Comparison of ENCODE assay signal across 12 cellular contexts in the genomic region with DNA sequence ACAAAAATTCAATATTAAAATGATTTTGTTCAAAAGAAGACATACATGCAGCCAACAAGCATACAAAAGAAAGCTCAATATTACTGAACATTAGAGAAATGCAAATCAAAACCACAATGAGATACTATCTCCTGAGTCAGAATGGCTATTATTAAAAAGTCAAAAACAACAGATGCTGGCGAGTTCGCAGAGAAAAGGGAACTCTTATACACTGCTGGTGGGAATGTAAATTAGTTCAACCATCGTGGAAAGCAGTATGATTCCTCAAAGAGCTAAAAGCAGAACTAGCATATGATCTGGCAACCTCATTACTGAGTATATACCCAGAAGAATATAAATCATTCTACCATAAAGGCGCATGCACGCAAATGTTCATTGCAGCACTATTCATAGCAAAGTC.
DNase-seq lines count a peak whose midpoint lies in the region; ATAC-seq, FAIRE-seq and TF ChIP-seq lines count a peak whose summit lies in the region.
"Had no signal": no experiment of that assay in that cellular context is flagged by ENCODE, and none has a peak within 500 bp of the region (broad histone marks: within the 10 kb centered on the region; RNA-seq: fewer than 3 reads in every experiment).

No MANE protein-coding gene starts in this region.

- RAD21 ChIA-PET in GM12878 (lab: Charles Lee; ENCODE audit: unreplicated experiment) = no interaction called here

- H3K4me1 ChIP-seq in GM12878 (ENCODE audit: control insufficient read depth, insufficient read depth, low read length) = no peaks in the 10 kb centered on the region

- H3K36me3 ChIP-seq in GM12878 (ENCODE audit: control insufficient read depth in 2 of 2, insufficient read depth in 2 of 2, low read length in 1 of 2) = no peaks in the 10 kb centered on the region
- H3K36me3 ChIP-seq: thoracic aorta had no signal

- no peak overlapping the region for H3K27ac ChIP-seq in GM12878 (ENCODE audit: control insufficient read depth, insufficient read depth)
- H3K27ac ChIP-seq: thoracic aorta had no signal

- CTCF ChIA-PET in GM12878 (lab: Yijun Ruan, JAX) = interaction anchor here (0.6 to 3.5 kb wide), 2 partner anchors 13 to 16 kb away, joined by 3 to 14 read pairs; no protein-coding TSS in a partner anchor

- no peak for FAIRE-seq in GM12878 (lab: Jason Lieb, UNC)
- FAIRE-seq: endothelial cell of umbilical vein had no signal

- H3K4me3 ChIP-seq in GM12878 = no peak overlapping the region
- H3K4me3 ChIP-seq: thoracic aorta had no signal

- no peaks in the 10 kb centered on the region for H3K9me3 ChIP-seq in GM12878 (replicated peaks; ENCODE audit: control insufficient read depth, insufficient read depth, low read length)
- H3K9me3 ChIP-seq: thoracic aorta had no signal

- no peak for TF ChIP-seq EP300 in GM12878 (IDR thresholded peaks at IDR 0.05; ENCODE audit: borderline replicate concordance in 1 of 2, control insufficient read depth in 1 of 2, low read depth in 2 of 2, low read length in 2 of 2)

- no peak for TF ChIP-seq CTCF in GM12878 (IDR thresholded peaks at IDR 0.05 in 2 of 3, conservative IDR thresholded peaks at IDR 0.05 in 1 of 3; ENCODE audit: control insufficient read depth in 2 of 3, extremely low read depth in 1 of 3, insufficient read depth in 1 of 3, low read depth in 3 of 3, low read length in 3 of 3)

- no peaks in the 10 kb centered on the region for H3K79me2 ChIP-seq in GM12878 (ENCODE audit: control insufficient read depth, insufficient read depth, low read length)

- POLR2A ChIA-PET in GM12878 (lab: Charles Lee) = no interaction called here

- no peaks in the 10 kb centered on the region for H4K20me1 ChIP-seq in GM12878 (ENCODE audit: control insufficient read depth, insufficient read depth)

- peak; percentile 61 for ATAC-seq in GM18868 (IDR thresholded peaks at IDR 0.05; ENCODE audit: unreplicated experiment)
- ATAC-seq in GM21786 (IDR thresholded peaks at IDR 0.05; ENCODE audit: unreplicated experiment) = peak; percentile 54
- peak; percentile 73 for ATAC-seq in HG03354 (IDR thresholded peaks at IDR 0.05; ENCODE audit: poor library complexity, severe bottlenecking, unreplicated experiment)
- ATAC-seq in GM12878 = peak; percentile 47

- H3K4me2 ChIP-seq in GM12878 (ENCODE audit: control insufficient read depth, insufficient read depth) = no peak overlapping the region

- H3K9ac ChIP-seq in GM12878 (ENCODE audit: control insufficient read depth, insufficient read depth, low read length) = no peak overlapping the region

- intact Hi-C loops in GM12878 (cut with micrococcal nuclease; ENCODE audit: unreplicated experiment) = no loop called here

- no peaks in the 10 kb centered on the region for H3K27me3 ChIP-seq in GM12878 (replicated peaks in 1 of 2; ENCODE audit: control insufficient read depth in 2 of 2, insufficient read depth in 2 of 2, low read length in 1 of 2)

- TF ChIP-seq POLR2A in GM12878 (IDR thresholded peaks at IDR 0.05; ENCODE audit: low read depth, low read length) (no peak), erythroblast (IDR thresholded peaks at IDR 0.05; ENCODE audit: low read length) (no peak)

- no TSS peak for BruUV-seq in GM12878 (replicated peaks; lab: Mats Ljungman, UMichigan)

- peak; percentile 19 for DNase-seq in GM12878 (ENCODE audit: low read depth, low spot score)
- DNase-seq in T-helper 9 cell = no peak
- no peak for DNase-seq in midbrain (lab: John Stamatoyannopoulos, UW)
- no peak for DNase-seq in erythroblast (lab: John Stamatoyannopoulos, UW)
- no peak for DNase-seq in NCI-H1105 (lab: John Stamatoyannopoulos, UW)
- DNase-seq: H7, NCI-H1694 treated with DMSO at 0.1 percent for 48 hours had no signal

- H2AFZ ChIP-seq in GM12878 (ENCODE audit: control insufficient read depth, low read depth, low read length) = no peak overlapping the region

- no peak for TF ChIP-seq RAD21 in GM12878 (IDR thresholded peaks at IDR 0.05; ENCODE audit: insufficient read depth, low read depth, low read length)

- in situ Hi-C loops in GM12878 (cut with MboI) = no loop called here

- SMC1A ChIA-PET in GM12878 (lab: Charles Lee; ENCODE audit: uncharacterized antibody, unreplicated experiment) = interaction anchor here (0.8 kb wide), 1 partner anchor 50 kb away, joined by 3 read pairs; no protein-coding TSS in a partner anchor

- WGBS in GM12878 (ENCODE audit: insufficient coverage, insufficient replicate concordance, low lambda C conversion rate, missing lambda C conversion rate) = 32% methylated on average over 5 of the region's 5 CpGs

TF ChIP-seq in GM12878, 131 proteins besides CTCF, POLR2A, EP300 and RAD21 (continues in another document):
- no peak for TF ChIP-seq BCL11A (IDR thresholded peaks at IDR 0.05; ENCODE audit: low read depth, low read length)
- TF ChIP-seq, protein P1, sequence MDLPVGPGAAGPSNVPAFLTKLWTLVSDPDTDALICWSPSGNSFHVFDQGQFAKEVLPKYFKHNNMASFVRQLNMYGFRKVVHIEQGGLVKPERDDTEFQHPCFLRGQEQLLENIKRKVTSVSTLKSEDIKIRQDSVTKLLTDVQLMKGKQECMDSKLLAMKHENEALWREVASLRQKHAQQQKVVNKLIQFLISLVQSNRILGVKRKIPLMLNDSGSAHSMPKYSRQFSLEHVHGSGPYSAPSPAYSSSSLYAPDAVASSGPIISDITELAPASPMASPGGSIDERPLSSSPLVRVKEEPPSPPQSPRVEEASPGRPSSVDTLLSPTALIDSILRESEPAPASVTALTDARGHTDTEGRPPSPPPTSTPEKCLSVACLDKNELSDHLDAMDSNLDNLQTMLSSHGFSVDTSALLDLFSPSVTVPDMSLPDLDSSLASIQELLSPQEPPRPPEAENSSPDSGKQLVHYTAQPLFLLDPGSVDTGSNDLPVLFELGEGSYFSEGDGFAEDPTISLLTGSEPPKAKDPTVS (IDR thresholded peaks at IDR 0.05; ENCODE audit: low read depth, low read length) = no peak
- TF ChIP-seq ATF7 (IDR thresholded peaks at IDR 0.05; ENCODE audit: low read depth) = no peak
- TF ChIP-seq SPI1 (IDR thresholded peaks at IDR 0.05; ENCODE audit: borderline replicate concordance, insufficient read depth, low read depth, low read length) = peak; percentile 21; the same call in 1 of the 2 replicates
- TF ChIP-seq SIN3A (IDR thresholded peaks at IDR 0.05; ENCODE audit: low read depth, low read length) = no peak
- TF ChIP-seq CEBPB (IDR thresholded peaks at IDR 0.05; ENCODE audit: borderline replicate concordance in 1 of 2, low read depth in 2 of 2, low read length in 2 of 2) = no peak
- TF ChIP-seq IKZF2 (IDR thresholded peaks at IDR 0.05) = no peak
- TF ChIP-seq GABPA (IDR thresholded peaks at IDR 0.05; ENCODE audit: low read depth) = no peak
- TF ChIP-seq POU2F2 (IDR thresholded peaks at IDR 0.05; ENCODE audit: borderline replicate concordance, low read depth, low read length) = peak; percentile 51; the same call in 1 of the 3 replicates
- no peak for TF ChIP-seq LARP7 (IDR thresholded peaks at IDR 0.05)
- TF ChIP-seq NR2C2 (IDR thresholded peaks at IDR 0.05; ENCODE audit: borderline replicate concordance, control insufficient read depth, insufficient read length, low read depth) = no peak
- TF ChIP-seq, protein P2, sequence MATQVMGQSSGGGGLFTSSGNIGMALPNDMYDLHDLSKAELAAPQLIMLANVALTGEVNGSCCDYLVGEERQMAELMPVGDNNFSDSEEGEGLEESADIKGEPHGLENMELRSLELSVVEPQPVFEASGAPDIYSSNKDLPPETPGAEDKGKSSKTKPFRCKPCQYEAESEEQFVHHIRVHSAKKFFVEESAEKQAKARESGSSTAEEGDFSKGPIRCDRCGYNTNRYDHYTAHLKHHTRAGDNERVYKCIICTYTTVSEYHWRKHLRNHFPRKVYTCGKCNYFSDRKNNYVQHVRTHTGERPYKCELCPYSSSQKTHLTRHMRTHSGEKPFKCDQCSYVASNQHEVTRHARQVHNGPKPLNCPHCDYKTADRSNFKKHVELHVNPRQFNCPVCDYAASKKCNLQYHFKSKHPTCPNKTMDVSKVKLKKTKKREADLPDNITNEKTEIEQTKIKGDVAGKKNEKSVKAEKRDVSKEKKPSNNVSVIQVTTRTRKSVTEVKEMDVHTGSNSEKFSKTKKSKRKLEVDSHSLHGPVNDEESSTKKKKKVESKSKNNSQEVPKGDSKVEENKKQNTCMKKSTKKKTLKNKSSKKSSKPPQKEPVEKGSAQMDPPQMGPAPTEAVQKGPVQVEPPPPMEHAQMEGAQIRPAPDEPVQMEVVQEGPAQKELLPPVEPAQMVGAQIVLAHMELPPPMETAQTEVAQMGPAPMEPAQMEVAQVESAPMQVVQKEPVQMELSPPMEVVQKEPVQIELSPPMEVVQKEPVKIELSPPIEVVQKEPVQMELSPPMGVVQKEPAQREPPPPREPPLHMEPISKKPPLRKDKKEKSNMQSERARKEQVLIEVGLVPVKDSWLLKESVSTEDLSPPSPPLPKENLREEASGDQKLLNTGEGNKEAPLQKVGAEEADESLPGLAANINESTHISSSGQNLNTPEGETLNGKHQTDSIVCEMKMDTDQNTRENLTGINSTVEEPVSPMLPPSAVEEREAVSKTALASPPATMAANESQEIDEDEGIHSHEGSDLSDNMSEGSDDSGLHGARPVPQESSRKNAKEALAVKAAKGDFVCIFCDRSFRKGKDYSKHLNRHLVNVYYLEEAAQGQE (IDR thresholded peaks at IDR 0.05; ENCODE audit: low read depth, low read length) = no peak
- TF ChIP-seq SREBF1 (IDR thresholded peaks at IDR 0.05; ENCODE audit: low read length) = no peak
- TF ChIP-seq, protein P3, sequence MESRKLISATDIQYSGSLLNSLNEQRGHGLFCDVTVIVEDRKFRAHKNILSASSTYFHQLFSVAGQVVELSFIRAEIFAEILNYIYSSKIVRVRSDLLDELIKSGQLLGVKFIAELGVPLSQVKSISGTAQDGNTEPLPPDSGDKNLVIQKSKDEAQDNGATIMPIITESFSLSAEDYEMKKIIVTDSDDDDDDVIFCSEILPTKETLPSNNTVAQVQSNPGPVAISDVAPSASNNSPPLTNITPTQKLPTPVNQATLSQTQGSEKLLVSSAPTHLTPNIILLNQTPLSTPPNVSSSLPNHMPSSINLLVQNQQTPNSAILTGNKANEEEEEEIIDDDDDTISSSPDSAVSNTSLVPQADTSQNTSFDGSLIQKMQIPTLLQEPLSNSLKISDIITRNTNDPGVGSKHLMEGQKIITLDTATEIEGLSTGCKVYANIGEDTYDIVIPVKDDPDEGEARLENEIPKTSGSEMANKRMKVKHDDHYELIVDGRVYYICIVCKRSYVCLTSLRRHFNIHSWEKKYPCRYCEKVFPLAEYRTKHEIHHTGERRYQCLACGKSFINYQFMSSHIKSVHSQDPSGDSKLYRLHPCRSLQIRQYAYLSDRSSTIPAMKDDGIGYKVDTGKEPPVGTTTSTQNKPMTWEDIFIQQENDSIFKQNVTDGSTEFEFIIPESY (IDR thresholded peaks at IDR 0.05) = no peak
- no peak for TF ChIP-seq NBN (IDR thresholded peaks at IDR 0.05)
- no peak for TF ChIP-seq NRF1 (conservative IDR thresholded peaks at IDR 0.05; ENCODE audit: low read depth, low read length)
- no peak for TF ChIP-seq SIX5 (IDR thresholded peaks at IDR 0.05; ENCODE audit: low read depth, low read length, severe bottlenecking)
- TF ChIP-seq PAX5 (IDR thresholded peaks at IDR 0.05; ENCODE audit: borderline replicate concordance, low read depth, low read length) = no peak
- TF ChIP-seq YY1 (IDR thresholded peaks at IDR 0.05; ENCODE audit: low read depth, low read length) = no peak
